In genomic region chr11:66638177-66639065, GRCh38 we compare ENCODE assay signal across 1 cellular context.
TF ChIP-seq lines count a peak whose summit lies in the region.

Gene RBM4 (plus strand): TSS chr11:66638703. CDS start chr11:66639712, 1,009 bp downstream.

TF ChIP-seq in K562, 482 proteins besides CTCF, POLR2A, EP300 and RAD21 (continued from another document and continues in another):
- TF ChIP-seq FOXA3 (CRISPR knock-in tag; conservative IDR thresholded peaks at IDR 0.05 in 1 of 2, IDR thresholded peaks at IDR 0.05 in 1 of 2) (no peak), TGIF2 (CRISPR knock-in tag; IDR thresholded peaks at IDR 0.05) (no peak), SLC30A9 (CRISPR knock-in tag; IDR thresholded peaks at IDR 0.05) (no peak), ELF2 (CRISPR knock-in tag; IDR thresholded peaks at IDR 0.05) (peak; percentile 63; the same call in 1 of the 2 replicates), TBL1XR1 (IDR thresholded peaks at IDR 0.05; ENCODE audit: low read length in 2 of 2) (peak in 1 of 2 experiments; percentile 17; a peak in 1 of 4 replicates), RBM22 (IDR thresholded peaks at IDR 0.05; ENCODE audit: low read depth, low read length, poor library complexity, severe bottlenecking) (peak; percentile 92), DACH1 (IDR thresholded peaks at IDR 0.05; ENCODE audit: partially characterized antibody) (no peak), ZNF717 (CRISPR knock-in tag; IDR thresholded peaks at IDR 0.05) (no peak), BCOR (IDR thresholded peaks at IDR 0.05) (no peak), ZNF707 (CRISPR knock-in tag; conservative IDR thresholded peaks at IDR 0.05) (no peak), IRF1 (CRISPR knock-in tag; IDR thresholded peaks at IDR 0.05; ENCODE audit: borderline replicate concordance) (no peak), SIX5 (IDR thresholded peaks at IDR 0.05; ENCODE audit: borderline replicate concordance in 1 of 2, insufficient read depth in 1 of 2, low read depth in 1 of 2, low read length in 2 of 2) (no peak), ELF4 (CRISPR knock-in tag; IDR thresholded peaks at IDR 0.05) (0 out of 2 replicates have a peak, but pooled peaks have one; percentile 48), KAT8 (IDR thresholded peaks at IDR 0.05; ENCODE audit: low read depth) (peak; percentile 82; the same call in 1 of the 2 replicates), EZH2 (IDR thresholded peaks at IDR 0.05; ENCODE audit: borderline replicate concordance, low read depth, low read length) (no peak), ARID1B (IDR thresholded peaks at IDR 0.05) (no peak), ZNF589 (CRISPR knock-in tag; IDR thresholded peaks at IDR 0.05; ENCODE audit: low read depth) (peak; percentile 32; the same call in 1 of the 2 replicates), HNRNPUL1 (IDR thresholded peaks at IDR 0.05; ENCODE audit: low read length) (no peak), DIDO1 (tag; IDR thresholded peaks at IDR 0.05; ENCODE audit: low read depth) (no peak), CBX3 (IDR thresholded peaks at IDR 0.05; ENCODE audit: borderline replicate concordance in 1 of 2, low read length in 2 of 2) (no peak), ZBTB40 (IDR thresholded peaks at IDR 0.05) (no peak; the same call in 1 of the 2 replicates), ZBTB40 (CRISPR knock-in tag; IDR thresholded peaks at IDR 0.05) (no peak), TFE3 (CRISPR knock-in tag; IDR thresholded peaks at IDR 0.05) (no peak), ZNF274 (IDR thresholded peaks at IDR 0.05; ENCODE audit: borderline replicate concordance, low read depth, low read length) (no peak), ZBTB7A (IDR thresholded peaks at IDR 0.05; ENCODE audit: borderline replicate concordance, control insufficient read depth, low read depth, low read length) (peak; percentile 45; the same call in 1 of the 2 replicates), ZNF217 (CRISPR knock-in tag; IDR thresholded peaks at IDR 0.05) (no peak), EWSR1 (IDR thresholded peaks at IDR 0.05; ENCODE audit: borderline replicate concordance, low read depth, partially characterized antibody) (no peak), TCF7L2 (IDR thresholded peaks at IDR 0.05; ENCODE audit: low read depth, low read length) (no peak), ZNF23 (CRISPR knock-in tag; IDR thresholded peaks at IDR 0.05) (no peak), CSDE1 (IDR thresholded peaks at IDR 0.05) (no peak), HDAC1 (IDR thresholded peaks at IDR 0.05) (peak in 1 of 2 experiments; percentile 73; a peak in 2 of 4 replicates), MLLT1 (IDR thresholded peaks at IDR 0.05) (peak; percentile 56 to 68; a peak in 2 of 4 replicates), KDM2B (CRISPR knock-in tag; IDR thresholded peaks at IDR 0.05) (no peak), CHAMP1 (IDR thresholded peaks at IDR 0.05) (no peak), CTBP1 (IDR thresholded peaks at IDR 0.05; ENCODE audit: borderline replicate concordance) (no peak), BRF2 (IDR thresholded peaks at IDR 0.05; ENCODE audit: borderline replicate concordance, insufficient read depth, insufficient read length) (no peak), PHB (CRISPR knock-in tag; IDR thresholded peaks at IDR 0.05) (0 out of 2 replicates have a peak, but pooled peaks have one; percentile 60), SRSF9 (IDR thresholded peaks at IDR 0.05; ENCODE audit: borderline replicate concordance, low read depth, low read length) (no peak), CBX1 (IDR thresholded peaks at IDR 0.05; ENCODE audit: low read depth) (peak; percentile 59; the same call in 1 of the 2 replicates), ILF3 (IDR thresholded peaks at IDR 0.05; ENCODE audit: borderline replicate concordance) (no peak), CCNT2 (IDR thresholded peaks at IDR 0.05; ENCODE audit: borderline replicate concordance, extremely low read depth, insufficient read length, low read depth, low read length) (peak; percentile 21), MAFK (IDR thresholded peaks at IDR 0.05; ENCODE audit: low read length) (no peak; the same call in 1 of the 2 replicates), THAP7 (CRISPR knock-in tag; IDR thresholded peaks at IDR 0.05) (peak; percentile 75; the same call in 1 of the 2 replicates), NCOR1 (IDR thresholded peaks at IDR 0.05) (no peak), OTX1 (CRISPR knock-in tag; IDR thresholded peaks at IDR 0.05) (peak; percentile 86), ZNF263 (CRISPR knock-in tag; IDR thresholded peaks at IDR 0.05; ENCODE audit: borderline replicate concordance) (peak; percentile 24; the same call in 1 of the 2 replicates), RNF219 (CRISPR knock-in tag; IDR thresholded peaks at IDR 0.05) (no peak)
